2 cellular contexts compared by ENCODE assay signal in the genomic region with DNA sequence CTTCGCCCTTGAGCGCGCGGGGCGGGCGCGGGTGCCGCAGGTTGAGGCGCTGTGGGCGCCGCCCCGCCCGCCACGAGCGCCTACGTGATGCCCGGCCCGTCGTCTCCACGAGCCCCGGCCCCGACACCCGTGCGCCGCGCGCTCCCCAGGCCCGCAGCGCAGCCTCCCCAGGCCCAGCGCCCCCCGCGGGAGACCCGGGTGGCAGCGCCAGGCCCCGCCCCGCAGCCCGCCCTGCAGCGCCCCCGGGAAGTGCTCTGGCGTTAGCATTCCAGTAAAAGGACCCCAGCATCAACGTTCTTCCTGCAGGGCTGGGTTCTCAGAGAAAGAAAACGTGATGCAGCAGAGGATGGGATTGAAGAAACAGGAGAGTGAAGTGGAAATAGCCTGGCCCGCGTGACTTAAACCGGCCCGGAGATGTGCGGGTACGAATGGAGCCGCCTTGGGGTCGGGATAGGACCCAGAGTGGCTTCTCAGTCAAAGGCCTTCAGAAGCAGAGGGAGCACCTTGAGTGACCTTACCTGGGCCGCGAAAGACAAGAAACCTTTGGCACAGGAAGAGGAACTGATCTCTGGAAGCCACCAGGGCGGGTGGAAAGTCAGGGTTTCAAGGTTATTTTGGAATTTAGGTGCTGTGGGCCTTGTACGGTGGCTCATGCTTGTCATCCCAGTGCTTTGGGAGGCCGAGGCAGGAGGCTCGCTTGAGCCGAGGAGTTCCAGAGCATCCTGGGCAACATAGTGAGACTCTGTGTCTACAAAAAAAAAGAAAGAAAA.
TF ChIP-seq lines count a peak whose summit lies in the region.

No MANE protein-coding gene starts in this region.

TF ChIP-seq in liver, 16 proteins besides CTCF, POLR2A, EP300 and RAD21:
- TF ChIP-seq, protein P1, sequence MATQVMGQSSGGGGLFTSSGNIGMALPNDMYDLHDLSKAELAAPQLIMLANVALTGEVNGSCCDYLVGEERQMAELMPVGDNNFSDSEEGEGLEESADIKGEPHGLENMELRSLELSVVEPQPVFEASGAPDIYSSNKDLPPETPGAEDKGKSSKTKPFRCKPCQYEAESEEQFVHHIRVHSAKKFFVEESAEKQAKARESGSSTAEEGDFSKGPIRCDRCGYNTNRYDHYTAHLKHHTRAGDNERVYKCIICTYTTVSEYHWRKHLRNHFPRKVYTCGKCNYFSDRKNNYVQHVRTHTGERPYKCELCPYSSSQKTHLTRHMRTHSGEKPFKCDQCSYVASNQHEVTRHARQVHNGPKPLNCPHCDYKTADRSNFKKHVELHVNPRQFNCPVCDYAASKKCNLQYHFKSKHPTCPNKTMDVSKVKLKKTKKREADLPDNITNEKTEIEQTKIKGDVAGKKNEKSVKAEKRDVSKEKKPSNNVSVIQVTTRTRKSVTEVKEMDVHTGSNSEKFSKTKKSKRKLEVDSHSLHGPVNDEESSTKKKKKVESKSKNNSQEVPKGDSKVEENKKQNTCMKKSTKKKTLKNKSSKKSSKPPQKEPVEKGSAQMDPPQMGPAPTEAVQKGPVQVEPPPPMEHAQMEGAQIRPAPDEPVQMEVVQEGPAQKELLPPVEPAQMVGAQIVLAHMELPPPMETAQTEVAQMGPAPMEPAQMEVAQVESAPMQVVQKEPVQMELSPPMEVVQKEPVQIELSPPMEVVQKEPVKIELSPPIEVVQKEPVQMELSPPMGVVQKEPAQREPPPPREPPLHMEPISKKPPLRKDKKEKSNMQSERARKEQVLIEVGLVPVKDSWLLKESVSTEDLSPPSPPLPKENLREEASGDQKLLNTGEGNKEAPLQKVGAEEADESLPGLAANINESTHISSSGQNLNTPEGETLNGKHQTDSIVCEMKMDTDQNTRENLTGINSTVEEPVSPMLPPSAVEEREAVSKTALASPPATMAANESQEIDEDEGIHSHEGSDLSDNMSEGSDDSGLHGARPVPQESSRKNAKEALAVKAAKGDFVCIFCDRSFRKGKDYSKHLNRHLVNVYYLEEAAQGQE (IDR thresholded peaks at IDR 0.05): no peak
- TF ChIP-seq EGR1 (IDR thresholded peaks at IDR 0.05; ENCODE audit: low read depth in 2 of 2): no peak
- no peak for TF ChIP-seq RXRA (IDR thresholded peaks at IDR 0.05)
- no peak for TF ChIP-seq HNF4A (conservative IDR thresholded peaks at IDR 0.05)
- no peak for TF ChIP-seq JUND (IDR thresholded peaks at IDR 0.05)
- TF ChIP-seq FOXA2 (IDR thresholded peaks at IDR 0.05): no peak
- TF ChIP-seq, protein P2, sequence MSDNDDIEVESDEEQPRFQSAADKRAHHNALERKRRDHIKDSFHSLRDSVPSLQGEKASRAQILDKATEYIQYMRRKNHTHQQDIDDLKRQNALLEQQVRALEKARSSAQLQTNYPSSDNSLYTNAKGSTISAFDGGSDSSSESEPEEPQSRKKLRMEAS (IDR thresholded peaks at IDR 0.05): no peak
- TF ChIP-seq FOXA1 (IDR thresholded peaks at IDR 0.05): no peak
- TF ChIP-seq, protein P3, sequence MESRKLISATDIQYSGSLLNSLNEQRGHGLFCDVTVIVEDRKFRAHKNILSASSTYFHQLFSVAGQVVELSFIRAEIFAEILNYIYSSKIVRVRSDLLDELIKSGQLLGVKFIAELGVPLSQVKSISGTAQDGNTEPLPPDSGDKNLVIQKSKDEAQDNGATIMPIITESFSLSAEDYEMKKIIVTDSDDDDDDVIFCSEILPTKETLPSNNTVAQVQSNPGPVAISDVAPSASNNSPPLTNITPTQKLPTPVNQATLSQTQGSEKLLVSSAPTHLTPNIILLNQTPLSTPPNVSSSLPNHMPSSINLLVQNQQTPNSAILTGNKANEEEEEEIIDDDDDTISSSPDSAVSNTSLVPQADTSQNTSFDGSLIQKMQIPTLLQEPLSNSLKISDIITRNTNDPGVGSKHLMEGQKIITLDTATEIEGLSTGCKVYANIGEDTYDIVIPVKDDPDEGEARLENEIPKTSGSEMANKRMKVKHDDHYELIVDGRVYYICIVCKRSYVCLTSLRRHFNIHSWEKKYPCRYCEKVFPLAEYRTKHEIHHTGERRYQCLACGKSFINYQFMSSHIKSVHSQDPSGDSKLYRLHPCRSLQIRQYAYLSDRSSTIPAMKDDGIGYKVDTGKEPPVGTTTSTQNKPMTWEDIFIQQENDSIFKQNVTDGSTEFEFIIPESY (IDR thresholded peaks at IDR 0.05): no peak
- TF ChIP-seq GABPA (IDR thresholded peaks at IDR 0.05 in 1 of 2, conservative IDR thresholded peaks at IDR 0.05 in 1 of 2): no peak
- TF ChIP-seq SP1 (IDR thresholded peaks at IDR 0.05): no peak
- TF ChIP-seq NR2F2 (IDR thresholded peaks at IDR 0.05): no peak
- TF ChIP-seq YY1 (IDR thresholded peaks at IDR 0.05): no peak

TF ChIP-seq in HepG2, 621 proteins besides CTCF, POLR2A, EP300 and RAD21:
- TF ChIP-seq GTF2F1 (IDR thresholded peaks at IDR 0.05; ENCODE audit: low read length) (no peak), ZMYM3 (CRISPR knock-in tag; IDR thresholded peaks at IDR 0.05) (no peak), HOXA9 (CRISPR knock-in tag; IDR thresholded peaks at IDR 0.05; ENCODE audit: borderline replicate concordance) (no peak), SP1 (IDR thresholded peaks at IDR 0.05) (no peak), SP1 (CRISPR knock-in tag; IDR thresholded peaks at IDR 0.05) (no peak), ZNF781 (CRISPR knock-in tag; IDR thresholded peaks at IDR 0.05; ENCODE audit: borderline replicate concordance, not compliant biosample characterization) (no peak), HNRNPK (IDR thresholded peaks at IDR 0.05; ENCODE audit: low read depth, low read length, poor library complexity, severe bottlenecking) (no peak), ZNF670 (CRISPR knock-in tag; IDR thresholded peaks at IDR 0.05; ENCODE audit: borderline replicate concordance) (no peak)
- TF ChIP-seq, protein P4, sequence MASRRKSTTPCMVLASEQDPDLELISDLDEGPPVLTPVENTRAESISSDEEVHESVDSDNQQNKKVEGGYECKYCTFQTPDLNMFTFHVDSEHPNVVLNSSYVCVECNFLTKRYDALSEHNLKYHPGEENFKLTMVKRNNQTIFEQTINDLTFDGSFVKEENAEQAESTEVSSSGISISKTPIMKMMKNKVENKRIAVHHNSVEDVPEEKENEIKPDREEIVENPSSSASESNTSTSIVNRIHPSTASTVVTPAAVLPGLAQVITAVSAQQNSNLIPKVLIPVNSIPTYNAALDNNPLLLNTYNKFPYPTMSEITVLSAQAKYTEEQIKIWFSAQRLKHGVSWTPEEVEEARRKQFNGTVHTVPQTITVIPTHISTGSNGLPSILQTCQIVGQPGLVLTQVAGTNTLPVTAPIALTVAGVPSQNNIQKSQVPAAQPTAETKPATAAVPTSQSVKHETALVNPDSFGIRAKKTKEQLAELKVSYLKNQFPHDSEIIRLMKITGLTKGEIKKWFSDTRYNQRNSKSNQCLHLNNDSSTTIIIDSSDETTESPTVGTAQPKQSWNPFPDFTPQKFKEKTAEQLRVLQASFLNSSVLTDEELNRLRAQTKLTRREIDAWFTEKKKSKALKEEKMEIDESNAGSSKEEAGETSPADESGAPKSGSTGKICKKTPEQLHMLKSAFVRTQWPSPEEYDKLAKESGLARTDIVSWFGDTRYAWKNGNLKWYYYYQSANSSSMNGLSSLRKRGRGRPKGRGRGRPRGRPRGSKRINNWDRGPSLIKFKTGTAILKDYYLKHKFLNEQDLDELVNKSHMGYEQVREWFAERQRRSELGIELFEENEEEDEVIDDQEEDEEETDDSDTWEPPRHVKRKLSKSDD (CRISPR knock-in tag; IDR thresholded peaks at IDR 0.05; ENCODE audit: low read depth): no peak
TF ChIP-seq in HepG2: peak in this region for 0.
